ENCODE assay signal across 1 cellular context in the genomic region with DNA sequence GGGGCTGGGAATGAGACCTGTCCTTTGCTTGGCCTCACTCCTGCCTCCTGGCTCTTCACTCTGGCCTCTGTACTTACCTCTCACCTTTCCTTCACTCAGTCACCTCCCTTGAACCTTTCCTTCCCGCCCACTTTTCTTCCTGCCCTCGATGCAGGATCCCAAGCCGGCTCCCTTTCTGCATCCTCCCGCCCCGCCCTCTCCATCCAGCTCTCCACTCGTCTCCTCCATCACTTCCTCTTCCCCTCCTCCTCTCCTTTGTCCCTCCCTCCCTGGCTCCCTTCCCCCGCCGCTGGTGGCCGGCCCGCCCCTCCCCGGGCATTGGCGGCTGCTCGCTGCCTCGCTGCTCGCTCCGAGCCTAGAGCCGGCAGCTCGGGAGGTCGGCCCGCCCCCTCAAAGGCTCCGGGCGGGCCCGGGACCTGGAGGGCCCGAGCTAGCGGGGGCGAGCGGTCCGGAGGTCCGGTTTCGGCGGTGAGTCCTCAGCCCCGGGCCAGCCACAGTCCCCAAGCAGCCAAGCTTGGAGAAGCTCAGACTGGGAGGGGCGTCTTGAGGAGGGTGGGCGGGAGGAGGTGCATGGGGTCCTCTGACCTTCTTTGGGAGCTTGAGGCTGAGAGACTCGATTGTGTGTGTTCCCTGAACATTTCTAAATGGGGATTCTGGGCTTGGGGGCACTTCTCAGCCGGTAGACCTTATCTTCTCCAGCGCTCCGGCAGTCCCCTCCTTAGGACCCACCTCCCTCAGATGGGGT.
A peak's percentile ranks its signal among the peaks of the same experiment; 100 is the strongest.
TF ChIP-seq lines count a peak whose summit lies in the region.

No MANE protein-coding gene starts in this region.

TF ChIP-seq in WTC11, 78 proteins besides CTCF, POLR2A, EP300 and RAD21 (continued from another document):
- no peak for TF ChIP-seq NR2C2 (CRISPR knock-in tag; IDR thresholded peaks at IDR 0.05)
- TF ChIP-seq OVOL2 (CRISPR knock-in tag; IDR thresholded peaks at IDR 0.05; ENCODE audit: borderline replicate concordance): no peak
- TF ChIP-seq, protein P1, sequence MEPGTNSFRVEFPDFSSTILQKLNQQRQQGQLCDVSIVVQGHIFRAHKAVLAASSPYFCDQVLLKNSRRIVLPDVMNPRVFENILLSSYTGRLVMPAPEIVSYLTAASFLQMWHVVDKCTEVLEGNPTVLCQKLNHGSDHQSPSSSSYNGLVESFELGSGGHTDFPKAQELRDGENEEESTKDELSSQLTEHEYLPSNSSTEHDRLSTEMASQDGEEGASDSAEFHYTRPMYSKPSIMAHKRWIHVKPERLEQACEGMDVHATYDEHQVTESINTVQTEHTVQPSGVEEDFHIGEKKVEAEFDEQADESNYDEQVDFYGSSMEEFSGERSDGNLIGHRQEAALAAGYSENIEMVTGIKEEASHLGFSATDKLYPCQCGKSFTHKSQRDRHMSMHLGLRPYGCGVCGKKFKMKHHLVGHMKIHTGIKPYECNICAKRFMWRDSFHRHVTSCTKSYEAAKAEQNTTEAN (CRISPR knock-in tag; IDR thresholded peaks at IDR 0.05): 0 out of 2 replicates have a peak, but pooled peaks have one; percentile 7
- TF ChIP-seq SP1 (CRISPR knock-in tag; conservative IDR thresholded peaks at IDR 0.05): peak; percentile 57
- TF ChIP-seq MXD4 (CRISPR knock-in tag; IDR thresholded peaks at IDR 0.05; ENCODE audit: borderline replicate concordance): no peak
- TF ChIP-seq ETV6 (CRISPR knock-in tag; IDR thresholded peaks at IDR 0.05): peak; percentile 74
- TF ChIP-seq, protein P2, sequence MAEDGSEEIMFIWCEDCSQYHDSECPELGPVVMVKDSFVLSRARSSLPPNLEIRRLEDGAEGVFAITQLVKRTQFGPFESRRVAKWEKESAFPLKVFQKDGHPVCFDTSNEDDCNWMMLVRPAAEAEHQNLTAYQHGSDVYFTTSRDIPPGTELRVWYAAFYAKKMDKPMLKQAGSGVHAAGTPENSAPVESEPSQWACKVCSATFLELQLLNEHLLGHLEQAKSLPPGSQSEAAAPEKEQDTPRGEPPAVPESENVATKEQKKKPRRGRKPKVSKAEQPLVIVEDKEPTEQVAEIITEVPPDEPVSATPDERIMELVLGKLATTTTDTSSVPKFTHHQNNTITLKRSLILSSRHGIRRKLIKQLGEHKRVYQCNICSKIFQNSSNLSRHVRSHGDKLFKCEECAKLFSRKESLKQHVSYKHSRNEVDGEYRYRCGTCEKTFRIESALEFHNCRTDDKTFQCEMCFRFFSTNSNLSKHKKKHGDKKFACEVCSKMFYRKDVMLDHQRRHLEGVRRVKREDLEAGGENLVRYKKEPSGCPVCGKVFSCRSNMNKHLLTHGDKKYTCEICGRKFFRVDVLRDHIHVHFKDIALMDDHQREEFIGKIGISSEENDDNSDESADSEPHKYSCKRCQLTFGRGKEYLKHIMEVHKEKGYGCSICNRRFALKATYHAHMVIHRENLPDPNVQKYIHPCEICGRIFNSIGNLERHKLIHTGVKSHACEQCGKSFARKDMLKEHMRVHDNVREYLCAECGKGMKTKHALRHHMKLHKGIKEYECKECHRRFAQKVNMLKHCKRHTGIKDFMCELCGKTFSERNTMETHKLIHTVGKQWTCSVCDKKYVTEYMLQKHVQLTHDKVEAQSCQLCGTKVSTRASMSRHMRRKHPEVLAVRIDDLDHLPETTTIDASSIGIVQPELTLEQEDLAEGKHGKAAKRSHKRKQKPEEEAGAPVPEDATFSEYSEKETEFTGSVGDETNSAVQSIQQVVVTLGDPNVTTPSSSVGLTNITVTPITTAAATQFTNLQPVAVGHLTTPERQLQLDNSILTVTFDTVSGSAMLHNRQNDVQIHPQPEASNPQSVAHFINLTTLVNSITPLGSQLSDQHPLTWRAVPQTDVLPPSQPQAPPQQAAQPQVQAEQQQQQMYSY (CRISPR knock-in tag; IDR thresholded peaks at IDR 0.05): no peak; the same call in 1 of the 2 replicates
